Comparison of ENCODE assay signal across 8 cellular contexts in the genomic region with DNA sequence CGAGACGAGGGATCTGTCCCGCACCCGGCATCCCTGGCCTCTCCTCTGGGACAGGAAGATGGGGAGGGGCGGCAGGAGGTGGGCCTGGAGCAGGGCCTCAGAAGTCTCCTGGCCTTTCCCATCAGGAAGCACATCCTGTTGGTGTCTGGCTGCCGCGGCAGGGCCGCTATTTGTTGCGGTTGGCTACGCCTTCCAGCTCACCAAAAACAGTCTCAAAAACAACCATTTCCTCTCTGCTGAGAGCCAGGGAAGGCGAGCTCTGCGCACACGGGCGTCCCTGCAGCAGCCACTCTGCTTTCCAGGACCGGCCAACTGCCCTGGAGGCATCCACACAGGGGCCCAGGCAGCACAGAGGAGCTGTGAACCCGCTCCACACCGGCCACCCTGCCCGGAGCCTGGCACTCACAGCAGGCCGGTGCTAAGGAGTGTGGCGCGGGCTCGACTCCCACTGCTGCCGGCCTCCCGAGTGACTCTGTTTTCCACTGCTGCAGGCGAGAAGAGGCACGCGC. TPM values are rescaled to one million over a fixed set of nuclear protein-coding genes. Genes with fewer than 3 reads are reported as not detected.
A peak's percentile ranks its signal among the peaks of the same experiment; 100 is the strongest.
DNase-seq lines count a peak whose midpoint lies in the region; ATAC-seq and TF ChIP-seq lines count a peak whose summit lies in the region.

A gene (plus strand): TSS at position 224 of the 509 bp plus-strand sequence. CDS start 610 bp downstream, outside the sequence.

- H3K79me1 ChIP-seq in neuronal stem cell (ENCODE audit: low read depth, low read length), result peaks cover 9% of the 10 kb centered on the region

- peaks cover 39 to 78% (median 47%) of the 10 kb centered on the region in 3 donors for H3K4me1 ChIP-seq in esophagus squamous epithelium
- H3K4me1 ChIP-seq in neuronal stem cell (ENCODE audit: control insufficient read depth in 2 of 2, insufficient read depth in 1 of 2, low read depth in 1 of 2, low read length in 2 of 2), result peaks cover 0 to under 1% of the 10 kb centered on the region in 2 donors

- H2AFZ ChIP-seq in neuronal stem cell (ENCODE audit: low read length), result no peak within 1 kb of the TSS

- H3K27ac Mint-ChIP-seq in CD14-positive monocyte, result peak within 1 kb of the TSS in 1 of 7 donors; percentile 30
- peak within 1 kb of the TSS; percentile 94 for H3K27ac Mint-ChIP-seq in activated CD4-positive, alpha-beta T cell treated with anti-CD3 and anti-CD28 coated beads, Interleukin-2, amount 10 ng/mL, durations not matched to agents 24 days and 14 days

- H2BK120ac ChIP-seq in neuronal stem cell (ENCODE audit: low read depth, low read length), result no peak within 1 kb of the TSS

- peaks cover 37 to 52% (median 41%) of the 10 kb centered on the region in 3 donors for H3K27me3 Mint-ChIP-seq in CD14-positive monocyte (ENCODE audit: low read depth in 3 of 3)
- H3K27me3 Mint-ChIP-seq in activated CD4-positive, alpha-beta T cell treated with anti-CD3 and anti-CD28 coated beads, Interleukin-2, amount 10 ng/mL, durations not matched to agents 24 days and 14 days, result no peaks in the 10 kb centered on the region

- peaks cover 0 to 20% (median 1%) of the 10 kb centered on the region in 3 donors for H3K36me3 ChIP-seq in esophagus squamous epithelium
- peaks cover 3 to 4% of the 10 kb centered on the region in 2 donors for H3K36me3 ChIP-seq in neuronal stem cell (replicated peaks in 1 of 2; ENCODE audit: control insufficient read depth in 2 of 2, insufficient read depth in 2 of 2, low read length in 2 of 2)

- peak within 1 kb of the TSS; percentile 48 for H3K18ac ChIP-seq in neuronal stem cell (ENCODE audit: low read length)

- peaks cover 0 to 10% (median 0%) of the 10 kb centered on the region in 7 donors for H3K9me3 Mint-ChIP-seq in CD14-positive monocyte
- no peaks in the 10 kb centered on the region for H3K9me3 Mint-ChIP-seq in activated CD4-positive, alpha-beta T cell treated with anti-CD3 and anti-CD28 coated beads, Interleukin-2, amount 10 ng/mL, durations not matched to agents 24 days and 14 days

- peak within 1 kb of the TSS; percentile 85 for H4K91ac ChIP-seq in neuronal stem cell (ENCODE audit: low read depth, low read length, poor library complexity)

- H3K9me3 ChIP-seq in esophagus squamous epithelium, result no peaks in the 10 kb centered on the region
- H3K9me3 ChIP-seq in neuronal stem cell (replicated peaks in 1 of 2; ENCODE audit: control insufficient read depth in 2 of 2, insufficient read depth in 1 of 2, low read depth in 1 of 2, low read length in 2 of 2), result no peaks in the 10 kb centered on the region

- WGBS in esophagus squamous epithelium, 2 donors, result no CpG with 5 or more reads among the region's 27 CpGs
- WGBS in neuronal stem cell (ENCODE audit: extremely low coverage in 2 of 2, insufficient read length in 2 of 2, insufficient replicate concordance in 1 of 2), 2 donors, result no CpG with 5 or more reads among the region's 27 CpGs

- H2BK12ac ChIP-seq in neuronal stem cell (ENCODE audit: low read length), result no peak within 1 kb of the TSS

- intact Hi-C loops in CD14-positive monocyte (cut with micrococcal nuclease) (no loop called here), esophagus squamous epithelium (cut with DNase I) (no loop called here)
- intact Hi-C loops in activated CD4-positive, alpha-beta T cell treated with anti-CD3 and anti-CD28 coated beads, Interleukin-2, amount 10 ng/mL, durations not matched to agents 24 days and 14 days (cut with micrococcal nuclease), result no loop called here

- H2AK5ac ChIP-seq in neuronal stem cell (ENCODE audit: low read depth, low read length), result no peak within 1 kb of the TSS

- peaks cover 7 to 15% of the 10 kb centered on the region in 2 donors for H3K36me3 Mint-ChIP-seq in CD14-positive monocyte
- peaks cover 31% of the 10 kb centered on the region for H3K36me3 Mint-ChIP-seq in activated CD4-positive, alpha-beta T cell treated with anti-CD3 and anti-CD28 coated beads, Interleukin-2, amount 10 ng/mL, durations not matched to agents 24 days and 14 days (ENCODE audit: low read depth)

- H3K4me3 Mint-ChIP-seq in CD14-positive monocyte, result peak within 1 kb of the TSS; percentile 52 to 78
- peak within 1 kb of the TSS; percentile 100 for H3K4me3 Mint-ChIP-seq in activated CD4-positive, alpha-beta T cell treated with anti-CD3 and anti-CD28 coated beads, Interleukin-2, amount 10 ng/mL, durations not matched to agents 24 days and 14 days

- H3K27me3 ChIP-seq in esophagus squamous epithelium, result no peaks in the 10 kb centered on the region
- H3K27me3 ChIP-seq in neuronal stem cell (ENCODE audit: control insufficient read depth in 3 of 3, insufficient read depth in 3 of 3, low read depth in 1 of 3, low read length in 3 of 3), result no peaks in the 10 kb centered on the region

- H3K4me3 ChIP-seq in esophagus squamous epithelium (peak within 1 kb of the TSS; percentile 43 to 73 (median 60)), neuronal stem cell (ENCODE audit: low read length in 2 of 2) (peak within 1 kb of the TSS in 1 of 2 donors; percentile 11)

- TF ChIP-seq CTCF in CD14-positive monocyte (IDR thresholded peaks at IDR 0.05) (no peak), esophagus squamous epithelium (IDR thresholded peaks at IDR 0.05) (no peak)

- peak within 1 kb of the TSS; percentile 53 for H3K4ac ChIP-seq in neuronal stem cell (ENCODE audit: low read length)

- H4K8ac ChIP-seq in neuronal stem cell (ENCODE audit: low read depth, low read length), result no peak within 1 kb of the TSS

- peak within 1 kb of the TSS; percentile 20 for H3K23ac ChIP-seq in neuronal stem cell (ENCODE audit: low read depth, low read length, poor library complexity)

- peak within 1 kb of the TSS; percentile 44 for H3K9ac ChIP-seq in neuronal stem cell (ENCODE audit: low read depth, low read length, poor library complexity)

- H2BK5ac ChIP-seq in neuronal stem cell (ENCODE audit: low read length), result no peak within 1 kb of the TSS

- ATAC-seq in HG03196 (IDR thresholded peaks at IDR 0.05; ENCODE audit: unreplicated experiment), result no peak
- no peak for ATAC-seq in HG03342 (IDR thresholded peaks at IDR 0.05; ENCODE audit: unreplicated experiment)

- DNase-seq in CD14-positive monocyte (ENCODE audit: low spot score) (no peak), esophagus squamous epithelium (lab: John Stamatoyannopoulos, UW) (no peak), neuronal stem cell (ENCODE audit: low spot score) (no peak), NCI-H1105 (lab: John Stamatoyannopoulos, UW) (no peak), C1 segment of cervical spinal cord (lab: John Stamatoyannopoulos, UW) (no peak)
- DNase-seq in activated CD4-positive, alpha-beta T cell treated with anti-CD3 and anti-CD28 coated beads, Interleukin-2, amount 10 ng/mL, durations not matched to agents 24 days and 14 days, result peak; percentile 86

- peak in 2 of 4 donors; percentile 70 to 86 for TF ChIP-seq POLR2A in esophagus squamous epithelium (IDR thresholded peaks at IDR 0.05)

- peak within 1 kb of the TSS; percentile 71 for H3K14ac ChIP-seq in neuronal stem cell (ENCODE audit: low read length)

- no peak within 1 kb of the TSS for H2BK15ac ChIP-seq in neuronal stem cell (ENCODE audit: low read length)

- H3K4me1 Mint-ChIP-seq in CD14-positive monocyte, result peaks cover 15% of the 10 kb centered on the region
- H3K4me1 Mint-ChIP-seq in activated CD4-positive, alpha-beta T cell treated with anti-CD3 and anti-CD28 coated beads, Interleukin-2, amount 10 ng/mL, durations not matched to agents 24 days and 14 days, result peaks cover 35% of the 10 kb centered on the region

- no peak within 1 kb of the TSS for H3K4me2 ChIP-seq in neuronal stem cell (ENCODE audit: insufficient read depth, low read length, poor library complexity, severe bottlenecking)

- H3K27ac ChIP-seq in esophagus squamous epithelium (peak within 1 kb of the TSS; percentile 81 to 92 (median 88)), neuronal stem cell (replicated peaks; ENCODE audit: low read length) (no peak within 1 kb of the TSS)

RNA-seq across cellular contexts. Expression of the gene that starts here (rescaled TPM):
- polyA plus RNA-seq in CD14-positive monocyte, result 1 to 10 TPM; 1.3 to 1.5 TPM
- 19.9 and 20.8 TPM in 2 replicates for total RNA-seq in activated CD4-positive, alpha-beta T cell treated with anti-CD3 and anti-CD28 coated beads, Interleukin-2, amount 10 ng/mL, durations not matched to agents 24 days and 14 days
- total RNA-seq in esophagus squamous epithelium, result 10 to 100 TPM in 1 of 4 donors, 1 to 10 TPM in 3; 4.3 to 32.4 (median 7.9) TPM
- polyA plus RNA-seq in neuronal stem cell (2013, experiment 1 of 2), result not detected
- not detected for polyA plus RNA-seq in neuronal stem cell (2013, experiment 2 of 2)
